In the genomic region with DNA sequence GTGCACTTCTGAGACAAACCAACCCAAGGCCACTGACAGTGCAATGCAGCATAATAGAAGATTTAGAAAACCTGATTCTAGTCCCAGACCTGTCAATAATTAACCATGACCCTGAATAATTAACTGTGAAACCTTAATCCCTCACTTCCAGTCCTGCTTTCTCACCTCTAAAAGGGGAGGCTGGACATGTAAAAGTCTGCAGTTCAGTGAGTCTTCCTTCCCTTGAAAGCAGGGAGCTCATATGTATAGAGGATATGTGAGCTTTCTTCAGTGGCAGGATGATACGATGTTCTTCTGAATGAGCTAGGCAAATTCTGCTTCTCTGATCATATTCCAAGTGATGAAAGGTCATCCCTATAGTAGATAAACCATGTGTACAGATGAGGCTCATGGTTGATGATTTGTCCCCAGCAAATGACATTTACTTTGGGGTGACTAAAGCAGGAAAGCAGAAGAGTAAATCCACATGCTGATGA, we compare ENCODE assay signal across 17 cellular contexts. TPM values are rescaled to one million over a fixed set of nuclear protein-coding genes. Genes with fewer than 3 reads are reported as not detected.
"Had no signal": no experiment of that assay in that cellular context is flagged by ENCODE, and none has a peak within 500 bp of the region (broad histone marks: within the 10 kb centered on the region; RNA-seq: fewer than 3 reads in every experiment).

No MANE protein-coding gene starts in this region.

- ATAC-seq: activated CD8-positive, alpha-beta T cell treated with anti-CD3 and anti-CD28 coated beads, Interleukin-2, amount 10 ng/mL, durations not matched to agents 7 days and 5 days; stimulated activated memory B cell treated with anti-CD40 and anti-IgM and Interleukin-4, amounts not matched to agents 10 μg/mL and 1 μg/mL and 100 μg/mL, for 72 hours had no signal

- H3K4me3 ChIP-seq: esophagus squamous epithelium, smooth muscle cell, tibial nerve had no signal

- H3K4me3 Mint-ChIP-seq: activated CD8-positive, alpha-beta T cell treated with anti-CD3 and anti-CD28 coated beads, Interleukin-2, amount 10 ng/mL, durations not matched to agents 7 days and 5 days; activated T-helper 1 cell treated with anti-CD3 and anti-CD28 coated beads, Interleukin-12 subunit alpha, Interleukin-12 subunit beta, Interleukin-2, Interleukin-4 antibody, amounts not matched to agents 30 ng/mL and 10 ng/mL and 1 ng/mL, durations not matched to agents 14 hours and 24 hours and 36 hours; stimulated activated memory B cell treated with anti-CD40 and anti-IgM and Interleukin-4, amounts not matched to agents 10 μg/mL and 1 μg/mL and 100 μg/mL, for 72 hours had no signal

- H3K9me3 Mint-ChIP-seq: activated T-helper 1 cell treated with anti-CD3 and anti-CD28 coated beads, Interleukin-12 subunit alpha, Interleukin-12 subunit beta, Interleukin-2, Interleukin-4 antibody, amounts not matched to agents 30 ng/mL and 10 ng/mL and 1 ng/mL, durations not matched to agents 14 hours and 24 hours and 36 hours had no signal

- H3K9ac ChIP-seq: parathyroid adenoma had no signal

- H3K4me1 Mint-ChIP-seq: stimulated activated memory B cell treated with anti-CD40 and anti-IgM and Interleukin-4, amounts not matched to agents 10 μg/mL and 1 μg/mL and 100 μg/mL, for 72 hours had no signal

- H3K27me3 Mint-ChIP-seq: stimulated activated memory B cell treated with anti-CD40 and anti-IgM and Interleukin-4, amounts not matched to agents 10 μg/mL and 1 μg/mL and 100 μg/mL, for 72 hours had no signal

- H3K27me3 ChIP-seq: esophagus squamous epithelium, tibial nerve had no signal

- DNase-seq: activated CD4-positive, alpha-beta T cell treated with anti-CD3 and anti-CD28 coated beads for 48 hours; activated CD8-positive, alpha-beta memory T cell treated with anti-CD3 and anti-CD28 coated beads, Interleukin-2, amount 50 U/mL, for 48 hours; activated CD8-positive, alpha-beta T cell treated with anti-CD3 and anti-CD28 coated beads, Interleukin-2, amount 10 ng/mL, durations not matched to agents 7 days and 5 days; activated naive CD4-positive, alpha-beta T cell; aorta; esophagus squamous epithelium; foreskin fibroblast had no signal

- H3K27ac Mint-ChIP-seq: activated CD8-positive, alpha-beta T cell treated with anti-CD3 and anti-CD28 coated beads, Interleukin-2, amount 10 ng/mL, durations not matched to agents 7 days and 5 days; activated T-helper 1 cell treated with anti-CD3 and anti-CD28 coated beads, Interleukin-12 subunit alpha, Interleukin-12 subunit beta, Interleukin-2, Interleukin-4 antibody, amounts not matched to agents 30 ng/mL and 10 ng/mL and 1 ng/mL, durations not matched to agents 14 hours and 24 hours and 36 hours; stimulated activated memory B cell treated with anti-CD40 and anti-IgM and Interleukin-4, amounts not matched to agents 10 μg/mL and 1 μg/mL and 100 μg/mL, for 72 hours had no signal

- H3K27ac ChIP-seq: esophagus squamous epithelium, parathyroid adenoma, tibial nerve, VCaP had no signal

RNA-seq across cellular contexts. Expression of gene KCNV2, which starts 2.9 kb away (rescaled TPM):
- total RNA-seq: activated CD8-positive, alpha-beta T cell treated with anti-CD3 and anti-CD28 coated beads, Interleukin-2, amount 10 ng/mL, durations not matched to agents 7 days and 5 days; activated T-helper 1 cell treated with anti-CD3 and anti-CD28 coated beads, Interleukin-12 subunit alpha, Interleukin-12 subunit beta, Interleukin-2, Interleukin-4 antibody, amounts not matched to agents 30 ng/mL and 10 ng/mL and 1 ng/mL, durations not matched to agents 14 hours and 24 hours and 36 hours; aorta; bronchial epithelial cell; chondrocyte; dermis microvascular lymphatic vessel endothelial cell; esophagus squamous epithelium; lower leg skin; smooth muscle cell; tibial nerve had no signal
- polyA plus RNA-seq: aorta, smooth muscle cell had no signal
